Comparison of ENCODE assay signal across 21 cellular contexts in genomic region chr3:198109883-198110282, GRCh38.
A peak's percentile ranks its signal among the peaks of the same experiment; 100 is the strongest.
DNase-seq lines count a peak whose midpoint lies in the region; ATAC-seq, FAIRE-seq and TF ChIP-seq lines count a peak whose summit lies in the region.
"Had no signal": no experiment of that assay in that cellular context is flagged by ENCODE, and none has a peak within 500 bp of the region (broad histone marks: within the 10 kb centered on the region; RNA-seq: fewer than 3 reads in every experiment).

No MANE protein-coding gene starts in this region.

- TF ChIP-seq CTCF in GM23338 (conservative IDR thresholded peaks at IDR 0.05; ENCODE audit: low read depth in 2 of 2) (no peak), GM12878 (IDR thresholded peaks at IDR 0.05 in 2 of 3, conservative IDR thresholded peaks at IDR 0.05 in 1 of 3; ENCODE audit: control insufficient read depth in 2 of 3, extremely low read depth in 1 of 3, insufficient read depth in 1 of 3, low read depth in 3 of 3, low read length in 3 of 3) (no peak), testis (IDR thresholded peaks at IDR 0.05) (no peak), upper lobe of left lung (IDR thresholded peaks at IDR 0.05) (no peak), coronary artery (IDR thresholded peaks at IDR 0.05) (no peak)

- ATAC-seq in GM23338 (no peak), GM12878 (no peak), upper lobe of left lung (ENCODE audit: low FRiP score in 2 of 2) (no peak)
- ATAC-seq: CD8-positive, alpha-beta T cell; HCT116 had no signal

- CTCF ChIA-PET in GM12878 (lab: Yijun Ruan, JAX), result interaction anchor here (1.8 kb wide), 1 partner anchor 204 kb away, joined by 6 read pairs; no protein-coding TSS in a partner anchor

- H3K27ac Mint-ChIP-seq in GM23338, result no peak overlapping the region
- H3K27ac Mint-ChIP-seq: B cell; CD8-positive, alpha-beta T cell; H9; HFFc6 had no signal

- peaks cover 4% of the 10 kb centered on the region; the same call in 1 of the 2 replicates for H3K9me2 ChIP-seq in GM23338 (ENCODE audit: insufficient read depth)
- H3K9me2 ChIP-seq in Karpas-422 (replicated peaks; ENCODE audit: insufficient read depth, low read length), result no peaks in the 10 kb centered on the region

- H3K36me3 Mint-ChIP-seq in GM23338 (ENCODE audit: low read depth), result no peaks in the 10 kb centered on the region

- 0 out of 2 replicates have a peak, but pooled peaks cover 8% of the 10 kb centered on the region for H3F3A ChIP-seq in GM23338 (replicated peaks; ENCODE audit: low read depth)

- TF ChIP-seq POLR2A in GM12878 (IDR thresholded peaks at IDR 0.05; ENCODE audit: low read depth, low read length) (no peak), testis (IDR thresholded peaks at IDR 0.05) (no peak), upper lobe of left lung (IDR thresholded peaks at IDR 0.05) (no peak)

- H3K9ac ChIP-seq in Karpas-422 (ENCODE audit: low read length) (no peak overlapping the region), GM12878 (ENCODE audit: control insufficient read depth, insufficient read depth, low read length) (no peak overlapping the region)
- H3K9ac ChIP-seq: BLaER1, GM23248 had no signal

- H3K27ac ChIP-seq in GM23338 (ENCODE audit: low read depth), result no peak overlapping the region
- no peak overlapping the region for H3K27ac ChIP-seq in Karpas-422 (ENCODE audit: low read length)
- H3K27ac ChIP-seq in GM12878 (ENCODE audit: control insufficient read depth, insufficient read depth), result no peak overlapping the region
- H3K27ac ChIP-seq in testis, result no peak overlapping the region
- H3K27ac ChIP-seq in upper lobe of left lung, result no peak overlapping the region
- H3K27ac ChIP-seq in coronary artery, result no peak overlapping the region
- H3K27ac ChIP-seq: BLaER1, C4-2B, GM23248 had no signal

- RAD21 ChIA-PET in GM12878 (lab: Charles Lee; ENCODE audit: unreplicated experiment), result no interaction called here

- SMC1A ChIA-PET in GM12878 (lab: Charles Lee; ENCODE audit: uncharacterized antibody, unreplicated experiment), result no interaction called here

- no peak overlapping the region for H3K4me3 Mint-ChIP-seq in GM23338
- H3K4me3 Mint-ChIP-seq: B cell; CD8-positive, alpha-beta T cell; H9; HFFc6 had no signal

- H3K4me3 ChIP-seq in GM23338 (no peak overlapping the region), Karpas-422 (ENCODE audit: low read length) (no peak overlapping the region), GM12878 (no peak overlapping the region), testis (no peak overlapping the region), upper lobe of left lung (no peak overlapping the region), coronary artery (no peak overlapping the region)
- H3K4me3 ChIP-seq: GM23248 had no signal

- TF ChIP-seq EP300 in GM12878 (IDR thresholded peaks at IDR 0.05; ENCODE audit: borderline replicate concordance in 1 of 2, control insufficient read depth in 1 of 2, low read depth in 2 of 2, low read length in 2 of 2), result no peak
- no peak for TF ChIP-seq EP300 in upper lobe of left lung (IDR thresholded peaks at IDR 0.05)

- WGBS in GM12878 (ENCODE audit: insufficient coverage, insufficient replicate concordance, low lambda C conversion rate, missing lambda C conversion rate), result 41% methylated on average over 5 of the region's 5 CpGs
- WGBS in testis, 2 donors, result 61 to 73% methylated on average over 5 of the region's 5 CpGs
- 87 to 90% methylated on average over 5 of the region's 5 CpGs for WGBS in upper lobe of left lung, 2 donors

- POLR2A ChIA-PET in GM12878 (lab: Charles Lee), result no interaction called here

- H2AFZ ChIP-seq in GM23338 (0 out of 2 replicates have a peak overlapping the region, but pooled peaks have one; percentile 52), Karpas-422 (ENCODE audit: low read length) (no peak overlapping the region), GM12878 (ENCODE audit: control insufficient read depth, low read depth, low read length) (no peak overlapping the region)
- H2AFZ ChIP-seq: GM23248 had no signal

- H3K9me3 ChIP-seq in Karpas-422 (ENCODE audit: low read length), result no peaks in the 10 kb centered on the region
- peaks cover 4% of the 10 kb centered on the region for H3K9me3 ChIP-seq in GM12878 (replicated peaks; ENCODE audit: control insufficient read depth, insufficient read depth, low read length)
- no peaks in the 10 kb centered on the region for H3K9me3 ChIP-seq in testis
- H3K9me3 ChIP-seq in upper lobe of left lung, result no peaks in the 10 kb centered on the region
- H3K9me3 ChIP-seq: Caco-2 had no signal

- H3K36me3 ChIP-seq in GM23338 (ENCODE audit: insufficient read depth) (no peaks in the 10 kb centered on the region), Karpas-422 (ENCODE audit: insufficient read depth, low read length) (no peaks in the 10 kb centered on the region), GM12878 (ENCODE audit: control insufficient read depth in 2 of 2, insufficient read depth in 2 of 2, low read length in 1 of 2) (no peaks in the 10 kb centered on the region), testis (ENCODE audit: low read depth, missing control alignments) (no peaks in the 10 kb centered on the region), upper lobe of left lung (no peaks in the 10 kb centered on the region)

- intact Hi-C loops in GM12878 (cut with micrococcal nuclease; ENCODE audit: unreplicated experiment), result no loop called here
- intact Hi-C loops in testis (cut with DNase I; ENCODE audit: low total_unique reads), result no loop called here

- no peaks in the 10 kb centered on the region for H3K9me3 Mint-ChIP-seq in GM23338
- H3K9me3 Mint-ChIP-seq: H9, HFFc6 had no signal

- no peak for TF ChIP-seq RAD21 in GM12878 (IDR thresholded peaks at IDR 0.05; ENCODE audit: insufficient read depth, low read depth, low read length)

- peaks cover 53% of the 10 kb centered on the region for H3K27me3 ChIP-seq in GM23338 (ENCODE audit: insufficient read depth)
- H3K27me3 ChIP-seq in Karpas-422 (ENCODE audit: low read length), result no peaks in the 10 kb centered on the region
- peaks cover 0 to 2% of the 10 kb centered on the region in 2 experiments; a peak in 2 of 4 replicates for H3K27me3 ChIP-seq in GM12878 (replicated peaks in 1 of 2; ENCODE audit: control insufficient read depth in 2 of 2, insufficient read depth in 2 of 2, low read length in 1 of 2)
- peaks cover 6% of the 10 kb centered on the region for H3K27me3 ChIP-seq in testis
- H3K27me3 ChIP-seq in upper lobe of left lung, result peaks cover 0 to 11% (median 8%) of the 10 kb centered on the region in 4 donors

- no TSS peak for BruUV-seq in GM12878 (replicated peaks; lab: Mats Ljungman, UMichigan)

- FAIRE-seq in GM12878 (lab: Jason Lieb, UNC), result no peak
- FAIRE-seq: GM12892 had no signal

- in situ Hi-C loops in GM12878 (cut with MboI), result no loop called here

- peaks cover 3% of the 10 kb centered on the region; the same call in 1 of the 2 replicates for H3K4me1 ChIP-seq in GM23338 (ENCODE audit: insufficient read depth)
- H3K4me1 ChIP-seq in Karpas-422 (ENCODE audit: low read length), result no peaks in the 10 kb centered on the region
- H3K4me1 ChIP-seq in GM12878 (ENCODE audit: control insufficient read depth, insufficient read depth, low read length), result no peaks in the 10 kb centered on the region
- H3K4me1 ChIP-seq in testis, result no peaks in the 10 kb centered on the region
- H3K4me1 ChIP-seq in upper lobe of left lung, result peaks cover 4 to 8% (median 7%) of the 10 kb centered on the region in 4 donors
- H3K4me1 ChIP-seq: Caco-2 had no signal

- peaks cover 28% of the 10 kb centered on the region for H3K4me1 Mint-ChIP-seq in GM23338

- peak; percentile 21 for DNase-seq in GM23338 (ENCODE audit: low spot score)
- peak; percentile 58 for DNase-seq in Karpas-422
- no peak for DNase-seq in GM12878 (ENCODE audit: low read depth, low spot score)
- peak; percentile 58 for DNase-seq in testis
- DNase-seq in upper lobe of left lung, result no peak
- no peak for DNase-seq in NCI-H774 (lab: John Stamatoyannopoulos, UW)
- DNase-seq in coronary artery (ENCODE audit: low spot score), result no peak
- DNase-seq: Caco-2; CD4-positive, CD25-positive, alpha-beta regulatory T cell; CD8-positive, alpha-beta T cell; DMS79; EL; GDM1; GM23248; H9; HFFc6 had no signal

- H3K27me3 Mint-ChIP-seq in GM23338 (ENCODE audit: insufficient read depth, low read depth, poor library complexity), result peaks cover 28% of the 10 kb centered on the region

- H3K4me2 ChIP-seq in GM23338 (no peak overlapping the region), Karpas-422 (ENCODE audit: low read depth, low read length, poor library complexity, severe bottlenecking) (no peak overlapping the region), GM12878 (ENCODE audit: control insufficient read depth, insufficient read depth) (no peak overlapping the region)

- no peaks in the 10 kb centered on the region for H4K20me1 ChIP-seq in GM23338 (replicated peaks; ENCODE audit: insufficient read depth)
- H4K20me1 ChIP-seq in Karpas-422 (ENCODE audit: insufficient read depth, low read depth, low read length), result no peaks in the 10 kb centered on the region
- H4K20me1 ChIP-seq in GM12878 (ENCODE audit: control insufficient read depth, insufficient read depth), result no peaks in the 10 kb centered on the region
- H4K20me1 ChIP-seq: BLaER1 had no signal

- H3K79me2 ChIP-seq in GM23338 (replicated peaks; ENCODE audit: insufficient read depth) (no peaks in the 10 kb centered on the region), Karpas-422 (ENCODE audit: low read length) (no peaks in the 10 kb centered on the region), GM12878 (ENCODE audit: control insufficient read depth, insufficient read depth, low read length) (no peaks in the 10 kb centered on the region)

TF ChIP-seq in GM23338, 12 proteins besides CTCF, POLR2A, EP300 and RAD21 (continues in another document):
- no peak for TF ChIP-seq STAT1 (IDR thresholded peaks at IDR 0.05; ENCODE audit: unreplicated experiment)
- no peak for TF ChIP-seq ETS1 (IDR thresholded peaks at IDR 0.05)

TF ChIP-seq in GM12878, 131 proteins besides CTCF, POLR2A, EP300 and RAD21:
- TF ChIP-seq IRF4 (IDR thresholded peaks at IDR 0.05; ENCODE audit: low read depth, low read length), result no peak
- 0 out of 2 replicates have a peak, but pooled peaks have one; percentile 25 for TF ChIP-seq PKNOX1 (IDR thresholded peaks at IDR 0.05)

Comparison
In these comparisons a context has a peak if more than half of its experiments do, and no peak if none do; other contexts are left out.
1. DNase-seq: peak in GM23338 (single experiment), Karpas-422 (single experiment) and testis (single experiment); none in GM12878 (single experiment), upper lobe of left lung (0 of 2), NCI-H774 (single experiment) and coronary artery (single experiment).